In genomic region chr17:50141750-50142119, GRCh38 we compare ENCODE assay signal across 18 cellular contexts. TPM values are rescaled to one million over a fixed set of nuclear protein-coding genes. Genes with fewer than 3 reads are reported as not detected.
DNase-seq lines count a peak whose midpoint lies in the region; ATAC-seq and TF ChIP-seq lines count a peak whose summit lies in the region.
"Had no signal": no experiment of that assay in that cellular context is flagged by ENCODE, and none has a peak within 500 bp of the region (broad histone marks: within the 10 kb centered on the region; RNA-seq: fewer than 3 reads in every experiment).

No MANE protein-coding gene starts in this region.

- DNase-seq in CD14-positive monocyte (ENCODE audit: low spot score) (no peak), DND-41 (no peak), NCI-H2081 treated with DMSO at 0.1 percent for 48 hours (lab: John Stamatoyannopoulos, UW) (no peak), T1000 (lab: John Stamatoyannopoulos, UW) (no peak), foreskin melanocyte (no peak)
- DNase-seq in naive thymus-derived CD8-positive, alpha-beta T cell = no peak
- DNase-seq: effector CD8-positive, alpha-beta T cell; GM23248; Karpas-422; left ventricle myocardium superior; NCI-H1417 treated with DMSO at 0.1 percent for 48 hours; NCI-H226; NK-92 treated with Interleukin-12 subunit alpha and Interleukin-12 subunit beta, amount 100 ng/mL, for 24 hours had no signal

- ATAC-seq in DND-41 (ENCODE audit: insufficient read depth, low read depth) (no peak), HG02840 (IDR thresholded peaks at IDR 0.05; ENCODE audit: low FRiP score, unreplicated experiment) (no peak)
- ATAC-seq in activated T-helper 17 cell treated with anti-CD3 and anti-CD28 coated beads, Interleukin-2, amount 50 U/mL, for 72 hours (replicated peaks) = peak; percentile 15
- ATAC-seq in naive thymus-derived CD8-positive, alpha-beta T cell = peak; percentile 15 to 21
- ATAC-seq: left ventricle myocardium superior had no signal

- H3K27ac ChIP-seq in DND-41 (ENCODE audit: low read length) = 0 out of 2 replicates have a peak overlapping the region, but pooled peaks have one; percentile 4
- H3K27ac ChIP-seq: cardiac muscle cell, GM23248, suprapubic skin had no signal

- peaks cover 79% of the 10 kb centered on the region for H4K20me1 ChIP-seq in DND-41 (ENCODE audit: insufficient read depth, low read length)

- intact Hi-C loops in CD14-positive monocyte (cut with micrococcal nuclease) = no loop called here

- H3K9ac ChIP-seq in DND-41 (ENCODE audit: low read depth, low read length) = no peak overlapping the region
- H3K9ac ChIP-seq: GM23248 had no signal

- peaks cover 95 to 98% of the 10 kb centered on the region in 2 donors for H3K36me3 Mint-ChIP-seq in CD14-positive monocyte
- peaks cover 100% of the 10 kb centered on the region for H3K36me3 Mint-ChIP-seq in activated T-helper 17 cell treated with anti-CD3 and anti-CD28 coated beads, Interleukin-2, amount 50 U/mL, for 72 hours (ENCODE audit: low read depth)
- H3K36me3 Mint-ChIP-seq in naive thymus-derived CD8-positive, alpha-beta T cell = peaks cover 5 to 79% (median 37%) of the 10 kb centered on the region in 3 donors

- H3K9me3 ChIP-seq in DND-41 (ENCODE audit: insufficient read depth, low read length, severe bottlenecking) = no peaks in the 10 kb centered on the region
- H3K9me3 ChIP-seq: suprapubic skin had no signal

- H3K36me3 ChIP-seq in DND-41 (ENCODE audit: insufficient read depth, low read length) = peaks cover 91% of the 10 kb centered on the region

- peaks cover 8% of the 10 kb centered on the region for H3K79me2 ChIP-seq in DND-41 (ENCODE audit: insufficient read depth, low read length)

- peaks cover 0 to 5% (median 1%) of the 10 kb centered on the region in 7 donors for H3K9me3 Mint-ChIP-seq in CD14-positive monocyte
- no peaks in the 10 kb centered on the region for H3K9me3 Mint-ChIP-seq in activated T-helper 17 cell treated with anti-CD3 and anti-CD28 coated beads, Interleukin-2, amount 50 U/mL, for 72 hours
- no peaks in the 10 kb centered on the region for H3K9me3 Mint-ChIP-seq in naive thymus-derived CD8-positive, alpha-beta T cell

- peaks cover 0 to 1% (median 0%) of the 10 kb centered on the region in 3 donors for H3K27me3 Mint-ChIP-seq in CD14-positive monocyte (ENCODE audit: low read depth in 3 of 3)
- no peaks in the 10 kb centered on the region for H3K27me3 Mint-ChIP-seq in activated T-helper 17 cell treated with anti-CD3 and anti-CD28 coated beads, Interleukin-2, amount 50 U/mL, for 72 hours
- no peaks in the 10 kb centered on the region for H3K27me3 Mint-ChIP-seq in naive thymus-derived CD8-positive, alpha-beta T cell

- TF ChIP-seq CTCF in CD14-positive monocyte (IDR thresholded peaks at IDR 0.05) (no peak), DND-41 (IDR thresholded peaks at IDR 0.05; ENCODE audit: borderline replicate concordance, extremely low read depth, low read length, poor library complexity, severe bottlenecking) (no peak)

- no peak overlapping the region for H3K4me2 ChIP-seq in DND-41 (ENCODE audit: insufficient read depth, low read length)

- POLR2A ChIA-PET in naive thymus-derived CD8-positive, alpha-beta T cell (lab: Charles Lee) = interaction anchor here (1.0 to 6.5 kb wide), 9 partner anchors 10 to 47 kb away, joined by 3 to 90 read pairs (median 4); partner anchors contain the start of gene PPP1R9B

- H3K4me3 ChIP-seq in DND-41 (ENCODE audit: low read depth in 1 of 2, low read length in 2 of 2) = no peak overlapping the region
- H3K4me3 ChIP-seq: cardiac muscle cell, GM23248, suprapubic skin had no signal

- H2AFZ ChIP-seq in DND-41 (ENCODE audit: low read depth, low read length) = no peak overlapping the region
- H2AFZ ChIP-seq: GM23248 had no signal

- peak overlapping the region in 1 of 2 donors; percentile 27 for H3K4me3 Mint-ChIP-seq in CD14-positive monocyte
- peak overlapping the region; percentile 98 for H3K4me3 Mint-ChIP-seq in activated T-helper 17 cell treated with anti-CD3 and anti-CD28 coated beads, Interleukin-2, amount 50 U/mL, for 72 hours
- peak overlapping the region; percentile 46 to 87 (median 76) for H3K4me3 Mint-ChIP-seq in naive thymus-derived CD8-positive, alpha-beta T cell

- no peaks in the 10 kb centered on the region for H3K27me3 ChIP-seq in DND-41 (ENCODE audit: insufficient read depth, low read length, poor library complexity)
- H3K27me3 ChIP-seq: cardiac muscle cell, suprapubic skin had no signal

- peak overlapping the region in 5 of 7 donors; percentile 30 to 87 (median 50) for H3K27ac Mint-ChIP-seq in CD14-positive monocyte
- H3K27ac Mint-ChIP-seq in activated T-helper 17 cell treated with anti-CD3 and anti-CD28 coated beads, Interleukin-2, amount 50 U/mL, for 72 hours = peak overlapping the region; percentile 80
- peak overlapping the region; percentile 55 to 93 (median 88) for H3K27ac Mint-ChIP-seq in naive thymus-derived CD8-positive, alpha-beta T cell

- peaks cover 33% of the 10 kb centered on the region for H3K4me1 ChIP-seq in DND-41 (ENCODE audit: insufficient read depth, low read length)

- H3K4me1 Mint-ChIP-seq in CD14-positive monocyte = peaks cover 74% of the 10 kb centered on the region
- H3K4me1 Mint-ChIP-seq in activated T-helper 17 cell treated with anti-CD3 and anti-CD28 coated beads, Interleukin-2, amount 50 U/mL, for 72 hours = peaks cover 70% of the 10 kb centered on the region
- H3K4me1 Mint-ChIP-seq in naive thymus-derived CD8-positive, alpha-beta T cell = peaks cover 63 to 83% (median 78%) of the 10 kb centered on the region in 4 donors

RNA-seq across cellular contexts. Expression of gene PPP1R9B, which starts 8.7 kb away (rescaled TPM):
- 1 to 10 TPM in 1 of 2 donors, under 1 TPM in 1; 0.61 to 1.3 TPM for polyA plus RNA-seq in CD14-positive monocyte
- 10 to 100 TPM; 73.6 to 89.2 TPM for total RNA-seq in activated T-helper 17 cell treated with anti-CD3 and anti-CD28 coated beads, Interleukin-2, amount 50 U/mL, for 72 hours
- 10 to 100 TPM; 82.8 to 83.6 TPM for total RNA-seq in naive thymus-derived CD8-positive, alpha-beta T cell
- under 1 TPM; 0.29 to 0.84 (median 0.67) TPM for polyA plus RNA-seq in naive thymus-derived CD8-positive, alpha-beta T cell

RNA-seq across cellular contexts. Expression of gene SAMD14, which starts 11.8 kb away (rescaled TPM):
- polyA plus RNA-seq in CD14-positive monocyte = not detected
- total RNA-seq in activated T-helper 17 cell treated with anti-CD3 and anti-CD28 coated beads, Interleukin-2, amount 50 U/mL, for 72 hours = 1 to 10 TPM in 1 of 2 donors, under 1 TPM in 1; 0.84 to 6.9 TPM
- under 1 TPM in 1 of 2 experiments, not detected in 1; 0.30 TPM for total RNA-seq in naive thymus-derived CD8-positive, alpha-beta T cell
- not detected for polyA plus RNA-seq in naive thymus-derived CD8-positive, alpha-beta T cell

RNA-seq across cellular contexts. Expression of gene SGCA, which starts 24.1 kb away (rescaled TPM):
- under 1 TPM; 0.53 to 0.89 TPM for polyA plus RNA-seq in CD14-positive monocyte
- total RNA-seq in activated T-helper 17 cell treated with anti-CD3 and anti-CD28 coated beads, Interleukin-2, amount 50 U/mL, for 72 hours = not detected
- total RNA-seq in naive thymus-derived CD8-positive, alpha-beta T cell = not detected
- polyA plus RNA-seq in naive thymus-derived CD8-positive, alpha-beta T cell = under 1 TPM in 1 of 3 donors, not detected in 2; 0.71 TPM
- total RNA-seq: GM23248, renal cortical epithelial cell had no signal

RNA-seq across cellular contexts. Expression of gene PDK2, which starts 46.6 kb away (rescaled TPM):
- polyA plus RNA-seq in CD14-positive monocyte = 10 to 100 TPM; 15.9 to 23.4 TPM
- total RNA-seq in activated T-helper 17 cell treated with anti-CD3 and anti-CD28 coated beads, Interleukin-2, amount 50 U/mL, for 72 hours = 10 to 100 TPM; 10.0 to 15.2 TPM
- 10 to 100 TPM; 44.4 to 45.3 TPM for total RNA-seq in naive thymus-derived CD8-positive, alpha-beta T cell
- polyA plus RNA-seq in naive thymus-derived CD8-positive, alpha-beta T cell = 10 to 100 TPM; 27.9 to 47.4 (median 40.4) TPM

RNA-seq across cellular contexts. Expression of gene COL1A1, which starts 59.7 kb away (rescaled TPM):
- not detected for polyA plus RNA-seq in CD14-positive monocyte
- 1 to 10 TPM in 1 of 2 donors, under 1 TPM in 1; 0.37 to 1.9 TPM for total RNA-seq in activated T-helper 17 cell treated with anti-CD3 and anti-CD28 coated beads, Interleukin-2, amount 50 U/mL, for 72 hours
- under 1 TPM; 0.44 to 0.83 TPM for total RNA-seq in naive thymus-derived CD8-positive, alpha-beta T cell
- not detected for polyA plus RNA-seq in naive thymus-derived CD8-positive, alpha-beta T cell

Comparison
In these comparisons a context has a peak if more than half of its experiments do, and no peak if none do; other contexts are left out.
1. ATAC-seq: peak in activated T-helper 17 cell treated with anti-CD3 and anti-CD28 coated beads, Interleukin-2, amount 50 U/mL, for 72 hours (single experiment) and naive thymus-derived CD8-positive, alpha-beta T cell (2 of 2); none in DND-41 (single experiment) and HG02840 (single experiment).
2. Peak in every context shown above with its lines, with median percentiles within 50 percentile points of each other: H3K27ac Mint-ChIP-seq.